Comparison of ENCODE assay signal across 1 cellular context in genomic region chr12:6958609-6959375, GRCh38.
TF ChIP-seq lines count a peak whose summit lies in the region.

No MANE protein-coding gene starts in this region.

TF ChIP-seq in endothelial cell of umbilical vein, 7 proteins besides CTCF, POLR2A, EP300 and RAD21:
- no peak for TF ChIP-seq POLR2AphosphoS5 (IDR thresholded peaks at IDR 0.05; ENCODE audit: insufficient read depth, low read depth, low read length)
- TF ChIP-seq MAX (IDR thresholded peaks at IDR 0.05; ENCODE audit: insufficient read depth, insufficient read length): no peak
- no peak for TF ChIP-seq MYC (IDR thresholded peaks at IDR 0.05; ENCODE audit: low read depth, low read length)
- TF ChIP-seq JUN (IDR thresholded peaks at IDR 0.05; ENCODE audit: borderline replicate concordance, insufficient read depth, insufficient read length, low read depth): no peak
- TF ChIP-seq EZH2 (IDR thresholded peaks at IDR 0.05; ENCODE audit: borderline replicate concordance, low read depth, low read length, severe bottlenecking): no peak
- TF ChIP-seq FOS (IDR thresholded peaks at IDR 0.05; ENCODE audit: borderline replicate concordance, insufficient read depth, low read length): no peak
- no peak for TF ChIP-seq GATA2 (IDR thresholded peaks at IDR 0.05; ENCODE audit: insufficient read depth, insufficient read length, low read depth, low read length)
